ENCODE assay signal across 22 cellular contexts in the genomic region with DNA sequence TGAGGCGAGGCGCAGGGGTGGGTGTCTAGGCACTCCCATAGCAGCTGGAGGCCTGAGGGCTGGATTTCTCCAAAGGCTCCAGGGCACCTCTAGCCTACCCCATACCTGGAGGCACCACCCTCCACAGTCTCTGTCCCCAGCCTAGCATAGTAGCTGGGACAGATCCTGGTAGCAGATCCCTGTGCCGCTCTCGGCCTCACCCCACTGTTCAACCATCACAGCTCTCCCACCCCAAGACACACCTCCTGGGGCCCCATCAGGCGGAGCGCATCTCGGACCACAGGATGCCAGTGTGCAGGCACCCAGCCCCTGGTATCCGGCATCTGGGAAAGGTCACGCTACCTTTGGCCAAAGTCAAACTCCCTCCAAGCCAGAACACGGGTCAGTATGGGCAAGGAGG. TPM values are rescaled to one million over a fixed set of nuclear protein-coding genes. Genes with fewer than 3 reads are reported as not detected.
DNase-seq lines count a peak whose midpoint lies in the region; ATAC-seq, FAIRE-seq and TF ChIP-seq lines count a peak whose summit lies in the region.
"Had no signal": no experiment of that assay in that cellular context is flagged by ENCODE, and none has a peak within 500 bp of the region (broad histone marks: within the 10 kb centered on the region; RNA-seq: fewer than 3 reads in every experiment).

No MANE protein-coding gene starts in this region.

- H3K4me1 Mint-ChIP-seq in activated naive CD4-positive, alpha-beta T cell treated with anti-CD3 and anti-CD28 coated beads, Interleukin-2, amount 50 U/mL, for 24 hours, result peaks cover 7% of the 10 kb centered on the region
- peaks cover 5% of the 10 kb centered on the region for H3K4me1 Mint-ChIP-seq in activated T-helper 17 cell treated with anti-CD3 and anti-CD28 coated beads, Interleukin-2, amount 50 U/mL, for 72 hours

- intact Hi-C loops in left colon (cut with DNase I, micrococcal nuclease), result loop anchor here in 1 of 2 donors (10.0 kb wide), 1 partner anchor 50 kb away; no protein-coding TSS in a partner anchor

- no peak for FAIRE-seq in H54 (lab: Jason Lieb, UNC)

- no peaks in the 10 kb centered on the region for H3K36me3 Mint-ChIP-seq in activated naive CD4-positive, alpha-beta T cell treated with anti-CD3 and anti-CD28 coated beads, Interleukin-2, amount 50 U/mL, for 24 hours
- no peaks in the 10 kb centered on the region for H3K36me3 Mint-ChIP-seq in activated T-helper 17 cell treated with anti-CD3 and anti-CD28 coated beads, Interleukin-2, amount 50 U/mL, for 72 hours (ENCODE audit: low read depth)

- H3K4me3 Mint-ChIP-seq in activated naive CD4-positive, alpha-beta T cell treated with anti-CD3 and anti-CD28 coated beads, Interleukin-2, amount 50 U/mL, for 24 hours, result peak overlapping the region; percentile 7
- H3K4me3 Mint-ChIP-seq in activated T-helper 17 cell treated with anti-CD3 and anti-CD28 coated beads, Interleukin-2, amount 50 U/mL, for 72 hours, result no peak overlapping the region

- TF ChIP-seq POLR2A in H54 (IDR thresholded peaks at IDR 0.05; ENCODE audit: low read depth, low read length), result no peak

- no peak overlapping the region for H3K27ac Mint-ChIP-seq in activated naive CD4-positive, alpha-beta T cell treated with anti-CD3 and anti-CD28 coated beads, Interleukin-2, amount 50 U/mL, for 24 hours
- H3K27ac Mint-ChIP-seq in activated T-helper 17 cell treated with anti-CD3 and anti-CD28 coated beads, Interleukin-2, amount 50 U/mL, for 72 hours, result no peak overlapping the region
- H3K27ac Mint-ChIP-seq: GM23338 had no signal

- H3K9me3 Mint-ChIP-seq in activated naive CD4-positive, alpha-beta T cell treated with anti-CD3 and anti-CD28 coated beads, Interleukin-2, amount 50 U/mL, for 24 hours, result no peaks in the 10 kb centered on the region
- H3K9me3 Mint-ChIP-seq in activated T-helper 17 cell treated with anti-CD3 and anti-CD28 coated beads, Interleukin-2, amount 50 U/mL, for 72 hours, result no peaks in the 10 kb centered on the region
- H3K9me3 Mint-ChIP-seq: GM23338 had no signal

- no peak for DNase-seq in activated naive CD4-positive, alpha-beta T cell treated with anti-CD3 and anti-CD28 coated beads, Interleukin-2, amount 50 U/mL, for 16 hours
- DNase-seq in left colon (no peak), H54 (ENCODE audit: insufficient read length, low spot score) (no peak), germinal center (ENCODE audit: low spot score) (no peak)
- DNase-seq: 8988T, DMS79 treated with DMSO at 0.1 percent for 48 hours, GF-D8, NCI-H1092 treated with DMSO at 0.1 percent for 48 hours, NCI-H1436 treated with DMSO at 0.1 percent for 48 hours, NCI-H187 treated with DMSO at 0.1 percent for 48 hours, NCI-H2171 treated with DMSO at 0.1 percent for 48 hours, NCI-H345, NCI-H82 had no signal

- peaks cover 33% of the 10 kb centered on the region for H3K27me3 Mint-ChIP-seq in activated naive CD4-positive, alpha-beta T cell treated with anti-CD3 and anti-CD28 coated beads, Interleukin-2, amount 50 U/mL, for 24 hours
- H3K27me3 Mint-ChIP-seq in activated T-helper 17 cell treated with anti-CD3 and anti-CD28 coated beads, Interleukin-2, amount 50 U/mL, for 72 hours, result peaks cover 40% of the 10 kb centered on the region

- peak; percentile 13 for ATAC-seq in activated T-helper 17 cell treated with anti-CD3 and anti-CD28 coated beads, Interleukin-2, amount 50 U/mL, for 72 hours (replicated peaks)
- ATAC-seq in left colon (peak; percentile 11), GM21381 (IDR thresholded peaks at IDR 0.05; ENCODE audit: unreplicated experiment) (no peak)

RNA-seq across cellular contexts. Expression of a gene that starts 7.1 kb away (rescaled TPM):
- not detected for total RNA-seq in activated T-helper 17 cell treated with anti-CD3 and anti-CD28 coated beads, Interleukin-2, amount 50 U/mL, for 72 hours
- total RNA-seq in left colon, result under 1 TPM in 1 of 2 donors, not detected in 1; 0.24 TPM
- total RNA-seq: Calu3, M059J, PC-9, Right ventricle myocardium superior, SJSA1 had no signal

RNA-seq across cellular contexts. Expression of a gene that starts 12.7 kb away (rescaled TPM):
- total RNA-seq in activated T-helper 17 cell treated with anti-CD3 and anti-CD28 coated beads, Interleukin-2, amount 50 U/mL, for 72 hours, result not detected
- total RNA-seq in left colon, result under 1 TPM in 1 of 2 donors, not detected in 1; 0.31 TPM
- total RNA-seq: Calu3, GM23338, M059J, PC-9, Right ventricle myocardium superior, SJSA1 had no signal

RNA-seq across cellular contexts. Expression of a gene that starts 28.5 kb away (rescaled TPM):
- under 1 TPM; 0.11 to 0.53 TPM for total RNA-seq in activated T-helper 17 cell treated with anti-CD3 and anti-CD28 coated beads, Interleukin-2, amount 50 U/mL, for 72 hours
- 1 to 10 TPM; 2.1 to 3.5 TPM for total RNA-seq in left colon
- total RNA-seq: Calu3, M059J, PC-9, SJSA1 had no signal
